8 cellular contexts compared by ENCODE assay signal in genomic region chr10:47340613-47341170, GRCh38. TPM values are rescaled to one million over a fixed set of nuclear protein-coding genes. Genes with fewer than 3 reads are reported as not detected.
A peak's percentile ranks its signal among the peaks of the same experiment; 100 is the strongest.
DNase-seq lines count a peak whose midpoint lies in the region; ATAC-seq and TF ChIP-seq lines count a peak whose summit lies in the region.

No MANE protein-coding gene starts in this region.

- H3K4me3 Mint-ChIP-seq in GM23338 = no peak overlapping the region

- no peaks in the 10 kb centered on the region for H3K79me2 ChIP-seq in GM23338 (replicated peaks; ENCODE audit: insufficient read depth)

- H3K4me1 ChIP-seq in GM23338 (ENCODE audit: insufficient read depth) (peaks cover 7% of the 10 kb centered on the region; the same call in 1 of the 2 replicates), psoas muscle (no peaks in the 10 kb centered on the region)

- H2AFZ ChIP-seq in GM23338 = no peak overlapping the region

- 63 to 68% (median 67%) methylated on average over 5 of the region's 5 CpGs for WGBS in psoas muscle, 3 donors

- H3K4me2 ChIP-seq in GM23338 = no peak overlapping the region

- H3K27ac Mint-ChIP-seq in GM23338 = peak overlapping the region; percentile 5; the same call in 1 of the 2 replicates

- no peak overlapping the region for H3K27ac ChIP-seq in GM23338 (ENCODE audit: low read depth)
- no peak overlapping the region for H3K27ac ChIP-seq in psoas muscle

- H3K9me3 ChIP-seq in psoas muscle = no peaks in the 10 kb centered on the region

- no peaks in the 10 kb centered on the region for H4K20me1 ChIP-seq in GM23338 (replicated peaks; ENCODE audit: insufficient read depth)

- intact Hi-C loops in head of caudate nucleus (cut with DNase I) = no loop called here
- intact Hi-C loops in psoas muscle (cut with DNase I) = no loop called here

- peaks cover 8% of the 10 kb centered on the region for H3K27me3 Mint-ChIP-seq in GM23338 (ENCODE audit: insufficient read depth, low read depth, poor library complexity)

- peak; percentile 83 for ATAC-seq in GM23338
- ATAC-seq in psoas muscle = peak in 3 of 4 donors; percentile 55 to 75 (median 65)
- no peak for ATAC-seq in HG02870 (IDR thresholded peaks at IDR 0.05; ENCODE audit: unreplicated experiment)

- peaks cover 27% of the 10 kb centered on the region for H3K4me1 Mint-ChIP-seq in GM23338

- no peaks in the 10 kb centered on the region for H3K27me3 ChIP-seq in GM23338 (ENCODE audit: insufficient read depth)
- peaks cover 0 to 3% (median 2%) of the 10 kb centered on the region in 3 donors for H3K27me3 ChIP-seq in psoas muscle (ENCODE audit: insufficient read depth in 3 of 3, low read length in 2 of 3)

- DNase-seq in CD1c-positive myeloid dendritic cell (ENCODE audit: extremely low spot score) (peak; percentile 56), GM23338 (ENCODE audit: low spot score) (peak; percentile 69), RPMI7951 (ENCODE audit: low read depth) (peak; percentile 24), head of caudate nucleus (peak in 40 of 42 donors; percentile 43 to 86 (median 70)), psoas muscle (peak; percentile 48 to 70), cortex of kidney (lab: John Stamatoyannopoulos, UW) (no peak)
- peak; percentile 89 for DNase-seq in activated effector memory CD4-positive, alpha-beta T cell treated with anti-CD3 and anti-CD28 coated beads, Interleukin-2, amount 50 U/mL, for 16 hours

- no peak overlapping the region for H3K4me3 ChIP-seq in GM23338
- no peak overlapping the region for H3K4me3 ChIP-seq in psoas muscle

- H3K36me3 Mint-ChIP-seq in GM23338 (ENCODE audit: low read depth) = no peaks in the 10 kb centered on the region

- no peaks in the 10 kb centered on the region for H3F3A ChIP-seq in GM23338 (replicated peaks; ENCODE audit: low read depth)

- TF ChIP-seq CTCF in GM23338 (conservative IDR thresholded peaks at IDR 0.05; ENCODE audit: low read depth in 2 of 2) (peak; percentile 91 to 95), psoas muscle (IDR thresholded peaks at IDR 0.05) (peak; percentile 87)

- no peaks in the 10 kb centered on the region for H3K9me3 Mint-ChIP-seq in GM23338

- H3K36me3 ChIP-seq in GM23338 (ENCODE audit: insufficient read depth) (no peaks in the 10 kb centered on the region), psoas muscle (ENCODE audit: insufficient read depth in 1 of 2, low read depth in 1 of 2) (no peaks in the 10 kb centered on the region)

- no peaks in the 10 kb centered on the region for H3K9me2 ChIP-seq in GM23338 (ENCODE audit: insufficient read depth)

TF ChIP-seq in GM23338, 12 proteins besides CTCF, POLR2A, EP300 and RAD21:
- TF ChIP-seq ZNF331 (CRISPR knock-in tag; IDR thresholded peaks at IDR 0.05; ENCODE audit: low read depth) (no peak), CREB1 (CRISPR knock-in tag; IDR thresholded peaks at IDR 0.05; ENCODE audit: low read depth) (peak; percentile 43; the same call in 1 of the 2 replicates)

RNA-seq across cellular contexts. Expression of gene RBP3, which starts 7.5 kb away (rescaled TPM):
- total RNA-seq in GM23338 (2014; rRNA removed; shearing (Covaris generic)) = not detected in 2 replicates
- not detected in 2 replicates for polyA plus RNA-seq in GM23338 (2016; fragmentation: Nextera tagmentation; extraction: Ambion mirVana)
- not detected in 2 replicates for total RNA-seq in RPMI7951 (2014; rRNA removed; shearing (Covaris generic))
- total RNA-seq in psoas muscle = not detected
- polyA plus RNA-seq in psoas muscle = not detected

RNA-seq across cellular contexts. Expression of gene GDF2, which starts 18.4 kb away (rescaled TPM):
- not detected in 2 replicates for total RNA-seq in GM23338 (2014; rRNA removed; shearing (Covaris generic))
- polyA plus RNA-seq in GM23338 (2016; fragmentation: Nextera tagmentation; extraction: Ambion mirVana) (not detected in 2 replicates), psoas muscle (not detected)
- total RNA-seq in RPMI7951 (2014; rRNA removed; shearing (Covaris generic)) = not detected in 2 replicates
- total RNA-seq in psoas muscle = not detected

RNA-seq across cellular contexts. Expression of gene GDF10, which starts 40.7 kb away (rescaled TPM):
- total RNA-seq in GM23338 (2014; rRNA removed; shearing (Covaris generic)) = 0.21 and 0.43 TPM in 2 replicates
- not detected in 2 replicates for polyA plus RNA-seq in GM23338 (2016; fragmentation: Nextera tagmentation; extraction: Ambion mirVana)
- total RNA-seq in RPMI7951 (2014; rRNA removed; shearing (Covaris generic)) = not detected in 2 replicates
- total RNA-seq in psoas muscle = under 1 TPM in 2 of 4 donors, not detected in 2; 0.19 to 0.58 TPM
- under 1 TPM; 0.03 to 0.14 (median 0.05) TPM for polyA plus RNA-seq in psoas muscle

RNA-seq across cellular contexts. Expression of gene ZNF488, which starts 43.4 kb away (rescaled TPM):
- total RNA-seq in GM23338 (2014; rRNA removed; shearing (Covaris generic)) = 5.2 and 7.8 TPM in 2 replicates
- polyA plus RNA-seq in GM23338 (2016; fragmentation: Nextera tagmentation; extraction: Ambion mirVana) (1.7 and 2.5 TPM in 2 replicates), psoas muscle (under 1 TPM in 2 of 3 donors, not detected in 1; 0.03 to 0.04 TPM)
- total RNA-seq in RPMI7951 (2014; rRNA removed; shearing (Covaris generic)) = 0.10 and 0.12 TPM in 2 replicates
- total RNA-seq in psoas muscle = under 1 TPM in 3 of 4 donors, not detected in 1; 0.07 to 0.15 (median 0.08) TPM
